In genomic region chr9:133366435-133366834, GRCh38 we compare ENCODE assay signal across 18 cellular contexts. TPM values are rescaled to one million over a fixed set of nuclear protein-coding genes. Genes with fewer than 3 reads are reported as not detected.
DNase-seq lines count a peak whose midpoint lies in the region; ATAC-seq and TF ChIP-seq lines count a peak whose summit lies in the region.
"Had no signal": no experiment of that assay in that cellular context is flagged by ENCODE, and none has a peak within 500 bp of the region (broad histone marks: within the 10 kb centered on the region; RNA-seq: fewer than 3 reads in every experiment).

No MANE protein-coding gene starts in this region.

- H3K27ac ChIP-seq in RWPE1 (peak overlapping the region; percentile 11), epithelial cell of prostate (peak overlapping the region; percentile 77), osteoblast (ENCODE audit: low read depth, low read length) (no peak overlapping the region), coronary artery (no peak overlapping the region)
- H3K27ac ChIP-seq: GM23248 had no signal

- H3K27me3 ChIP-seq in osteoblast (ENCODE audit: insufficient read depth, low read length): no peaks in the 10 kb centered on the region

- TF ChIP-seq CTCF in RWPE1 (conservative IDR thresholded peaks at IDR 0.05; ENCODE audit: low read depth) (no peak), osteoblast (IDR thresholded peaks at IDR 0.05; ENCODE audit: extremely low read depth, low read depth, low read length) (no peak), coronary artery (IDR thresholded peaks at IDR 0.05) (no peak)
- no peak for TF ChIP-seq CTCF in activated CD8-positive, alpha-beta T cell treated with anti-CD3 and anti-CD28 coated beads for 36 hours (IDR thresholded peaks at IDR 0.05)

- intact Hi-C loops in activated CD8-positive, alpha-beta T cell treated with anti-CD3 and anti-CD28 coated beads for 36 hours (cut with micrococcal nuclease): no loop called here

- H4K20me1 ChIP-seq in osteoblast (ENCODE audit: insufficient read depth, low read length): peaks cover 89% of the 10 kb centered on the region

- peaks cover 79% of the 10 kb centered on the region for H3K36me3 ChIP-seq in osteoblast (ENCODE audit: insufficient read depth, low read length)

- POLR2A ChIA-PET in RWPE1 (lab: Yijun Ruan, JAX; ENCODE audit: low non-redundant PET): interaction anchor here (0.9 kb wide), 1 partner anchor 10 kb away, joined by 3 read pairs; the partner anchor contains the start of genes SURF1 and SURF2
- POLR2A ChIA-PET in activated CD8-positive, alpha-beta T cell treated with anti-CD3 and anti-CD28 coated beads for 36 hours (lab: Charles Lee): interaction anchor here (0.7 to 28.8 kb wide), 4 partner anchors 9 to 336 kb away, joined by 3 to 872 read pairs (median 6); partner anchors contain the start of genes CACFD1, MED22, RPL7A and SURF1

- no peak overlapping the region for H3K4me2 ChIP-seq in osteoblast (ENCODE audit: insufficient read depth, low read length)

- ATAC-seq in activated CD8-positive, alpha-beta T cell treated with anti-CD3 and anti-CD28 coated beads for 36 hours: no peak
- no peak for ATAC-seq in HG03045 (IDR thresholded peaks at IDR 0.05; ENCODE audit: unreplicated experiment)
- ATAC-seq: GM12878 had no signal

- no peak overlapping the region for H2AFZ ChIP-seq in osteoblast (ENCODE audit: low read length)
- H2AFZ ChIP-seq: GM23248 had no signal

- peak overlapping the region; percentile 0 for H3K27ac Mint-ChIP-seq in activated CD8-positive, alpha-beta T cell treated with anti-CD3 and anti-CD28 coated beads for 36 hours

- H3K27me3 Mint-ChIP-seq in activated CD8-positive, alpha-beta T cell treated with anti-CD3 and anti-CD28 coated beads for 36 hours: no peaks in the 10 kb centered on the region
- H3K27me3 Mint-ChIP-seq: CD4-positive, alpha-beta memory T cell had no signal

- H3K4me3 Mint-ChIP-seq in activated CD8-positive, alpha-beta T cell treated with anti-CD3 and anti-CD28 coated beads for 36 hours: no peak overlapping the region

- DNase-seq in RWPE1 (ENCODE audit: low spot score): no peak
- DNase-seq in activated CD8-positive, alpha-beta T cell treated with anti-CD3 and anti-CD28 coated beads for 36 hours: no peak
- no peak for DNase-seq in epithelial cell of prostate (ENCODE audit: low read depth, low spot score)
- peak; percentile 14 for DNase-seq in osteoblast (ENCODE audit: insufficient read length, low spot score, missing footprints)
- DNase-seq in coronary artery (ENCODE audit: low spot score): no peak
- DNase-seq in hepatic stellate cell (ENCODE audit: low spot score): no peak
- no peak for DNase-seq in globus pallidus (ENCODE audit: low spot score)
- DNase-seq: C1 segment of cervical spinal cord, Caco-2, DMS153, DND-41, GM23248, H7, HCEC 1CT had no signal

- peaks cover 75% of the 10 kb centered on the region for H3K36me3 Mint-ChIP-seq in activated CD8-positive, alpha-beta T cell treated with anti-CD3 and anti-CD28 coated beads for 36 hours (ENCODE audit: low read depth)

- CTCF ChIA-PET in RWPE1 (lab: Yijun Ruan, JAX): interaction anchor here (0.9 kb wide), 1 partner anchor 10 kb away, joined by 3 read pairs; the partner anchor contains the start of genes SURF1 and SURF2
- CTCF ChIA-PET in activated CD8-positive, alpha-beta T cell treated with anti-CD3 and anti-CD28 coated beads for 36 hours (lab: Charles Lee): interaction anchor here (1.4 kb wide), 1 partner anchor 120 kb away, joined by 4 read pairs; no protein-coding TSS in a partner anchor

- H3K4me1 ChIP-seq in osteoblast (ENCODE audit: insufficient read depth, low read length): peaks cover 36% of the 10 kb centered on the region
- H3K4me1 ChIP-seq: Caco-2 had no signal

- H3K9me3 Mint-ChIP-seq in activated CD8-positive, alpha-beta T cell treated with anti-CD3 and anti-CD28 coated beads for 36 hours: no peaks in the 10 kb centered on the region
- H3K9me3 Mint-ChIP-seq: CD4-positive, alpha-beta memory T cell had no signal

- peaks cover 98% of the 10 kb centered on the region for H3K79me2 ChIP-seq in osteoblast (ENCODE audit: insufficient read depth, low read length)

- no peaks in the 10 kb centered on the region for H3K9me3 ChIP-seq in osteoblast (ENCODE audit: low read depth, low read length)
- H3K9me3 ChIP-seq: Caco-2 had no signal

- H3K4me3 ChIP-seq in osteoblast (ENCODE audit: insufficient read depth, low read length): no peak overlapping the region
- H3K4me3 ChIP-seq in coronary artery: no peak overlapping the region
- H3K4me3 ChIP-seq: GM12878, GM23248 had no signal

- peaks cover 50% of the 10 kb centered on the region for H3K4me1 Mint-ChIP-seq in activated CD8-positive, alpha-beta T cell treated with anti-CD3 and anti-CD28 coated beads for 36 hours (ENCODE audit: low read depth)

RNA-seq across cellular contexts. Expression of gene SURF4, which starts 9.4 kb away (rescaled TPM):
- 100 to 1,000 TPM; 219 to 239 TPM for total RNA-seq in activated CD8-positive, alpha-beta T cell treated with anti-CD3 and anti-CD28 coated beads for 36 hours
- 366 and 392 TPM in 2 replicates for total RNA-seq in osteoblast

RNA-seq across cellular contexts. Expression of gene STKLD1, which starts 9.7 kb away (rescaled TPM):
- under 1 TPM; 0.45 to 0.52 TPM for total RNA-seq in activated CD8-positive, alpha-beta T cell treated with anti-CD3 and anti-CD28 coated beads for 36 hours
- total RNA-seq in osteoblast: 0.72 and 1.2 TPM in 2 replicates
- total RNA-seq: H1 had no signal

RNA-seq across cellular contexts. Expression of gene SURF2, which starts 10.1 kb away (rescaled TPM):
- 10 to 100 TPM; 14.6 to 21.5 TPM for total RNA-seq in activated CD8-positive, alpha-beta T cell treated with anti-CD3 and anti-CD28 coated beads for 36 hours
- total RNA-seq in osteoblast: 10.3 and 15.2 TPM in 2 replicates

RNA-seq across cellular contexts. Expression of gene SURF1, which starts 10.1 kb away (rescaled TPM):
- 10 to 100 TPM; 22.1 to 25.3 TPM for total RNA-seq in activated CD8-positive, alpha-beta T cell treated with anti-CD3 and anti-CD28 coated beads for 36 hours
- 21.0 and 24.8 TPM in 2 replicates for total RNA-seq in osteoblast

RNA-seq across cellular contexts. Expression of gene RPL7A, which starts 18.4 kb away (rescaled TPM):
- total RNA-seq in activated CD8-positive, alpha-beta T cell treated with anti-CD3 and anti-CD28 coated beads for 36 hours: 1,000 to 10,000 TPM; 3,479 to 3,507 TPM
- total RNA-seq in osteoblast: 1,638 and 1,763 TPM in 2 replicates

Comparison
In these comparisons a context has a peak if more than half of its experiments do, and no peak if none do; other contexts are left out.
1. H3K27ac ChIP-seq: peak in RWPE1 (single experiment) and epithelial cell of prostate (single experiment); none in osteoblast (single experiment) and coronary artery (0 of 2).